Comparison of ENCODE assay signal across 1 cellular context in the genomic region with DNA sequence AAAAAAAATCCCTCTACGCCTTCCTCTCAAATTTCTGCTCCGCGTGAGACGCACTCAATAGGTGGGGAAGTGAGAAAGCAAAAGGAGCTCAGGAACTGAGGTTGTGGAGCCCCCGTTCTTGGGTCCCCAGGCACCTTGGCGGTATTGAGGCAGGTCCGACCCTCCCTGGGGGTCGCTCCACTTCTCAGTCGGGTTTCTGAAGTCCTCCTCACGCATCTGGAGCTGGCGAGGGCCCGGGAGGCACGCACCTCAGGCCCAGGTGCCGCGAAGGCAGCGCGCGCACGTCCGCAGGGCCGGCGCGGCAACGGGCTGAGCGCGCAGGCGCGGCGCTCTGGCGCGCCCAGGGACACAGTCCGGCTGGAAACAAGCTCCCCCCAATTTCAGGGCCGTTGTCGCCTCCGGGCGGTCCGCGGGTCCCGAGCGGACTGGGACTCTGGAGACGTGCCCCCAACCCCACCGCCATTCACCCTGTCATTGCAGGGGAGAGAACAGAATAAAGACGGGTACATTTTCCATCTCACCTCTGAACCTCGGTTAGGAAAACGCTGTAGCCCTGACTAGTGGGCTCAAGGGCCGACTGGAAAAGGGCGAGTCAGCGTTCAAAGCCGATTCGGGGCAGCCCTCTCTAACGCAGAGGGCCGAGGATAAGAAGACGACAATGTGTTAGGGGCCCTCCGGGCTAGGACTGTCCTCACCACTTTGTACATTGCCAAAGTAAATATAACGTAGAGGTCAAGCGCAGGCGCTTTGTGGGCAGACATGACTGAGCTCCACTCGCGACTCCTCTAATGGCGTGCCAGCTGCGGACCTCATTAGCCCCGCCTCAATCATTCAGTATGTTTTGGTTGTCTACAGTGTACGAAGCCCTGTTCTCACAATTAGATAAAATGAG.
A peak's percentile ranks its signal among the peaks of the same experiment; 100 is the strongest.
TF ChIP-seq lines count a peak whose summit lies in the region.

A gene with protein sequence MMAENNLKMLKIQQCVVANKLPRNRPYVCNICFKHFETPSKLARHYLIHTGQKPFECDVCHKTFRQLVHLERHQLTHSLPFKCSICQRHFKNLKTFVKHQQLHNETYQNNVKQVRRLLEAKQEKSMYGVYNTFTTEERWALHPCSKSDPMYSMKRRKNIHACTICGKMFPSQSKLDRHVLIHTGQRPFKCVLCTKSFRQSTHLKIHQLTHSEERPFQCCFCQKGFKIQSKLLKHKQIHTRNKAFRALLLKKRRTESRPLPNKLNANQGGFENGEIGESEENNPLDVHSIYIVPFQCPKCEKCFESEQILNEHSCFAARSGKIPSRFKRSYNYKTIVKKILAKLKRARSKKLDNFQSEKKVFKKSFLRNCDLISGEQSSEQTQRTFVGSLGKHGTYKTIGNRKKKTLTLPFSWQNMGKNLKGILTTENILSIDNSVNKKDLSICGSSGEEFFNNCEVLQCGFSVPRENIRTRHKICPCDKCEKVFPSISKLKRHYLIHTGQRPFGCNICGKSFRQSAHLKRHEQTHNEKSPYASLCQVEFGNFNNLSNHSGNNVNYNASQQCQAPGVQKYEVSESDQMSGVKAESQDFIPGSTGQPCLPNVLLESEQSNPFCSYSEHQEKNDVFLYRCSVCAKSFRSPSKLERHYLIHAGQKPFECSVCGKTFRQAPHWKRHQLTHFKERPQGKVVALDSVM (minus strand): TSS at position 306 of the 892 bp plus-strand sequence. CDS start 4,853 bp downstream, outside the sequence.

TF ChIP-seq in WTC11, 78 proteins besides CTCF, POLR2A, EP300 and RAD21 (continued from another document and continues in another):
- TF ChIP-seq ATF2 (CRISPR knock-in tag; IDR thresholded peaks at IDR 0.05; ENCODE audit: borderline replicate concordance, low read depth), result no peak
- no peak for TF ChIP-seq ZNF263 (CRISPR knock-in tag; IDR thresholded peaks at IDR 0.05; ENCODE audit: low read depth)
- peak; percentile 43; the same call in 1 of the 2 replicates for TF ChIP-seq ZNF416 (CRISPR knock-in tag; IDR thresholded peaks at IDR 0.05)
- TF ChIP-seq ATF1 (CRISPR knock-in tag; IDR thresholded peaks at IDR 0.05), result peak; percentile 56; the same call in 1 of the 2 replicates
- peak; percentile 91; the same call in 1 of the 2 replicates for TF ChIP-seq RELA (CRISPR knock-in tag; IDR thresholded peaks at IDR 0.05; ENCODE audit: borderline replicate concordance)
- TF ChIP-seq EMX1 (CRISPR knock-in tag; IDR thresholded peaks at IDR 0.05), result no peak
- no peak for TF ChIP-seq ZNF423 (CRISPR knock-in tag; IDR thresholded peaks at IDR 0.05)
- TF ChIP-seq ZNF121 (CRISPR knock-in tag; IDR thresholded peaks at IDR 0.05), result no peak
- no peak for TF ChIP-seq ATF6 (CRISPR knock-in tag; IDR thresholded peaks at IDR 0.05)
- TF ChIP-seq, protein P1, sequence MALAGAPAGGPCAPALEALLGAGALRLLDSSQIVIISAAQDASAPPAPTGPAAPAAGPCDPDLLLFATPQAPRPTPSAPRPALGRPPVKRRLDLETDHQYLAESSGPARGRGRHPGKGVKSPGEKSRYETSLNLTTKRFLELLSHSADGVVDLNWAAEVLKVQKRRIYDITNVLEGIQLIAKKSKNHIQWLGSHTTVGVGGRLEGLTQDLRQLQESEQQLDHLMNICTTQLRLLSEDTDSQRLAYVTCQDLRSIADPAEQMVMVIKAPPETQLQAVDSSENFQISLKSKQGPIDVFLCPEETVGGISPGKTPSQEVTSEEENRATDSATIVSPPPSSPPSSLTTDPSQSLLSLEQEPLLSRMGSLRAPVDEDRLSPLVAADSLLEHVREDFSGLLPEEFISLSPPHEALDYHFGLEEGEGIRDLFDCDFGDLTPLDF (CRISPR knock-in tag; IDR thresholded peaks at IDR 0.05), result peak; percentile 19; the same call in 1 of the 2 replicates
- peak; percentile 94 for TF ChIP-seq TEAD1 (CRISPR knock-in tag; IDR thresholded peaks at IDR 0.05)
- TF ChIP-seq PRDM15 (CRISPR knock-in tag; IDR thresholded peaks at IDR 0.05), result no peak
- no peak for TF ChIP-seq NR2C2 (CRISPR knock-in tag; IDR thresholded peaks at IDR 0.05)
- TF ChIP-seq, protein P2, sequence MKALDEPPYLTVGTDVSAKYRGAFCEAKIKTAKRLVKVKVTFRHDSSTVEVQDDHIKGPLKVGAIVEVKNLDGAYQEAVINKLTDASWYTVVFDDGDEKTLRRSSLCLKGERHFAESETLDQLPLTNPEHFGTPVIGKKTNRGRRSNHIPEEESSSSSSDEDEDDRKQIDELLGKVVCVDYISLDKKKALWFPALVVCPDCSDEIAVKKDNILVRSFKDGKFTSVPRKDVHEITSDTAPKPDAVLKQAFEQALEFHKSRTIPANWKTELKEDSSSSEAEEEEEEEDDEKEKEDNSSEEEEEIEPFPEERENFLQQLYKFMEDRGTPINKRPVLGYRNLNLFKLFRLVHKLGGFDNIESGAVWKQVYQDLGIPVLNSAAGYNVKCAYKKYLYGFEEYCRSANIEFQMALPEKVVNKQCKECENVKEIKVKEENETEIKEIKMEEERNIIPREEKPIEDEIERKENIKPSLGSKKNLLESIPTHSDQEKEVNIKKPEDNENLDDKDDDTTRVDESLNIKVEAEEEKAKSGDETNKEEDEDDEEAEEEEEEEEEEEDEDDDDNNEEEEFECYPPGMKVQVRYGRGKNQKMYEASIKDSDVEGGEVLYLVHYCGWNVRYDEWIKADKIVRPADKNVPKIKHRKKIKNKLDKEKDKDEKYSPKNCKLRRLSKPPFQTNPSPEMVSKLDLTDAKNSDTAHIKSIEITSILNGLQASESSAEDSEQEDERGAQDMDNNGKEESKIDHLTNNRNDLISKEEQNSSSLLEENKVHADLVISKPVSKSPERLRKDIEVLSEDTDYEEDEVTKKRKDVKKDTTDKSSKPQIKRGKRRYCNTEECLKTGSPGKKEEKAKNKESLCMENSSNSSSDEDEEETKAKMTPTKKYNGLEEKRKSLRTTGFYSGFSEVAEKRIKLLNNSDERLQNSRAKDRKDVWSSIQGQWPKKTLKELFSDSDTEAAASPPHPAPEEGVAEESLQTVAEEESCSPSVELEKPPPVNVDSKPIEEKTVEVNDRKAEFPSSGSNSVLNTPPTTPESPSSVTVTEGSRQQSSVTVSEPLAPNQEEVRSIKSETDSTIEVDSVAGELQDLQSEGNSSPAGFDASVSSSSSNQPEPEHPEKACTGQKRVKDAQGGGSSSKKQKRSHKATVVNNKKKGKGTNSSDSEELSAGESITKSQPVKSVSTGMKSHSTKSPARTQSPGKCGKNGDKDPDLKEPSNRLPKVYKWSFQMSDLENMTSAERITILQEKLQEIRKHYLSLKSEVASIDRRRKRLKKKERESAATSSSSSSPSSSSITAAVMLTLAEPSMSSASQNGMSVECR (CRISPR knock-in tag; IDR thresholded peaks at IDR 0.05; ENCODE audit: borderline replicate concordance), result 0 out of 2 replicates have a peak, but pooled peaks have one; percentile 34
- no peak for TF ChIP-seq ZNF219 (CRISPR knock-in tag; IDR thresholded peaks at IDR 0.05; ENCODE audit: borderline replicate concordance)
- TF ChIP-seq, protein P3, sequence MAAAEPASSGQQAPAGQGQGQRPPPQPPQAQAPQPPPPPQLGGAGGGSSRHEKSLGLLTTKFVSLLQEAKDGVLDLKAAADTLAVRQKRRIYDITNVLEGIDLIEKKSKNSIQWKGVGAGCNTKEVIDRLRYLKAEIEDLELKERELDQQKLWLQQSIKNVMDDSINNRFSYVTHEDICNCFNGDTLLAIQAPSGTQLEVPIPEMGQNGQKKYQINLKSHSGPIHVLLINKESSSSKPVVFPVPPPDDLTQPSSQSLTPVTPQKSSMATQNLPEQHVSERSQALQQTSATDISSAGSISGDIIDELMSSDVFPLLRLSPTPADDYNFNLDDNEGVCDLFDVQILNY (CRISPR knock-in tag; IDR thresholded peaks at IDR 0.05), result peak; percentile 93
- TF ChIP-seq AR (CRISPR knock-in tag; IDR thresholded peaks at IDR 0.05), result no peak
- TF ChIP-seq, protein P4, sequence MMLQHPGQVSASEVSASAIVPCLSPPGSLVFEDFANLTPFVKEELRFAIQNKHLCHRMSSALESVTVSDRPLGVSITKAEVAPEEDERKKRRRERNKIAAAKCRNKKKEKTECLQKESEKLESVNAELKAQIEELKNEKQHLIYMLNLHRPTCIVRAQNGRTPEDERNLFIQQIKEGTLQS (CRISPR knock-in tag; conservative IDR thresholded peaks at IDR 0.05), result no peak
- TF ChIP-seq OVOL2 (CRISPR knock-in tag; IDR thresholded peaks at IDR 0.05; ENCODE audit: borderline replicate concordance), result no peak
- no peak for TF ChIP-seq AFF4 (CRISPR knock-in tag; IDR thresholded peaks at IDR 0.05; ENCODE audit: borderline replicate concordance)
- peak; percentile 43; the same call in 1 of the 2 replicates for TF ChIP-seq JUN (CRISPR knock-in tag; IDR thresholded peaks at IDR 0.05)
